ENCODE assay signal across 19 cellular contexts in the genomic region with DNA sequence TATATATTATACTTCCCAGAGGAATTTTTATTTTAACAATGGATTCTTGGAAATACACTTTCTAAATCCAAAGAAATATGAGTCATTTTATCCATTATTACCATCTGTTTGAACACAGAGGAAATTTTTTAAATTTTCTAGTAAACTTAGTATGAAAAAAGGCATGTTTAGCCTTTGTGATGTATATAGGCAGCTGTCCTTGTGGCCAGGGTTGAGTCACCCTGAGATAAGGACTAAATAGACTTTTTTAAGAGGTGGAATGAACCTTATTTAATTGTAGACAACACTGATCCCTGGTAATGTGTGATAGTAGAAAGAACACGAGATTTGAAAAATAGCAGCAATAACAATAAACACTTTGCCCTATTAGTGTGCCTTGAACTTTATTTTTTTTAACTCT.
A peak's percentile ranks its signal among the peaks of the same experiment; 100 is the strongest.
DNase-seq lines count a peak whose midpoint lies in the region; ATAC-seq and TF ChIP-seq lines count a peak whose summit lies in the region.
"Had no signal": no experiment of that assay in that cellular context is flagged by ENCODE, and none has a peak within 500 bp of the region (broad histone marks: within the 10 kb centered on the region; RNA-seq: fewer than 3 reads in every experiment).

No MANE protein-coding gene starts in this region.

- no peak overlapping the region for H3K4me3 Mint-ChIP-seq in WTC11
- H3K4me3 Mint-ChIP-seq: B cell; CD4-positive, CD25-positive, alpha-beta regulatory T cell had no signal

- POLR2A ChIA-PET in WTC11 (lab: Charles Lee) = no interaction called here

- H2AFZ ChIP-seq in fibroblast of lung (ENCODE audit: low read length) = no peak overlapping the region
- H2AFZ ChIP-seq in smooth muscle cell (ENCODE audit: low read depth) = no peak overlapping the region

- TF ChIP-seq CTCF in WTC11 (IDR thresholded peaks at IDR 0.05) (no peak), fibroblast of lung (conservative IDR thresholded peaks at IDR 0.05 in 1 of 2, IDR thresholded peaks at IDR 0.05 in 1 of 2; ENCODE audit: low read depth in 1 of 2, low read length in 2 of 2) (no peak), smooth muscle cell (IDR thresholded peaks at IDR 0.05; ENCODE audit: borderline replicate concordance, insufficient read depth, poor library complexity, severe bottlenecking) (no peak)

- H3K9ac ChIP-seq in fibroblast of lung (ENCODE audit: insufficient read depth, low read length) (no peak overlapping the region), smooth muscle cell (ENCODE audit: low read depth) (no peak overlapping the region)

- H3K36me3 ChIP-seq in fibroblast of lung (ENCODE audit: control insufficient read depth, insufficient read depth, low read length) (no peaks in the 10 kb centered on the region), smooth muscle cell (ENCODE audit: low read depth) (no peaks in the 10 kb centered on the region)

- H4K20me1 ChIP-seq in fibroblast of lung (ENCODE audit: control insufficient read depth, extremely low read depth, insufficient read depth, low read length) (no peaks in the 10 kb centered on the region), smooth muscle cell (ENCODE audit: low read depth) (no peaks in the 10 kb centered on the region)

- no peaks in the 10 kb centered on the region for H3K79me2 ChIP-seq in fibroblast of lung (ENCODE audit: control insufficient read depth, insufficient read depth, low read length)
- H3K79me2 ChIP-seq in smooth muscle cell (ENCODE audit: low read depth) = no peaks in the 10 kb centered on the region

- peak overlapping the region; percentile 60; the same call in 1 of the 2 replicates for H3K27ac Mint-ChIP-seq in WTC11
- H3K27ac Mint-ChIP-seq: B cell; CD4-positive, CD25-positive, alpha-beta regulatory T cell had no signal

- peaks cover 28% of the 10 kb centered on the region for H3K4me1 Mint-ChIP-seq in WTC11
- H3K4me1 Mint-ChIP-seq: B cell; CD4-positive, CD25-positive, alpha-beta regulatory T cell had no signal

- H3K27me3 Mint-ChIP-seq in WTC11 (ENCODE audit: low read depth) = no peaks in the 10 kb centered on the region
- H3K27me3 Mint-ChIP-seq: B cell; CD4-positive, CD25-positive, alpha-beta regulatory T cell had no signal

- H3K4me3 ChIP-seq in fibroblast of lung (replicated peaks in 1 of 4; ENCODE audit: control extremely low read depth in 1 of 4, insufficient read depth in 1 of 4, low read depth in 3 of 4, low read length in 4 of 4) = no peak overlapping the region
- H3K4me3 ChIP-seq in smooth muscle cell = no peak overlapping the region
- H3K4me3 ChIP-seq: K562 had no signal

- H3K4me2 ChIP-seq in fibroblast of lung (ENCODE audit: extremely low read depth, insufficient read depth, low read length) (no peak overlapping the region), smooth muscle cell (no peak overlapping the region)

- 10% methylated on average over 1 of the region's 1 CpG for WGBS in smooth muscle cell (ENCODE audit: low lambda C conversion rate)

- ATAC-seq in WTC11 (no peak), HG03460 (IDR thresholded peaks at IDR 0.05; ENCODE audit: unreplicated experiment) (no peak)
- ATAC-seq: K562 had no signal

- peaks cover 4% of the 10 kb centered on the region; the same call in 1 of the 2 replicates for H3K9me3 Mint-ChIP-seq in WTC11

- DNase-seq in HCEC 1CT (peak; percentile 18), WTC11 (ENCODE audit: low spot score) (no peak), fibroblast of lung (ENCODE audit: low read depth in 2 of 2) (peak; percentile 23 to 53), smooth muscle cell (lab: John Stamatoyannopoulos, UW; ENCODE audit: unreplicated experiment) (no peak), NCI-H345 treated with DMSO at 0.1 percent for 48 hours (lab: John Stamatoyannopoulos, UW; ENCODE audit: unreplicated experiment) (no peak)
- no peak for DNase-seq in central memory CD4-positive, alpha-beta T cell
- DNase-seq: Caco-2; CD4-positive, CD25-positive, alpha-beta regulatory T cell; DMS153; GOT3; MV-4-11; NCI-H1417; NCI-H187 treated with DMSO at 0.1 percent for 48 hours; NCI-H446 treated with DMSO at 0.1 percent for 48 hours; NCI-H82; SW 1271 had no signal

- no peak overlapping the region for H3K27ac ChIP-seq in fibroblast of lung (ENCODE audit: insufficient read depth, low read length)
- H3K27ac ChIP-seq in smooth muscle cell (ENCODE audit: low read depth) = peak overlapping the region; percentile 20

- peaks cover 3% of the 10 kb centered on the region; the same call in 1 of the 2 replicates for H3K36me3 Mint-ChIP-seq in WTC11
- H3K36me3 Mint-ChIP-seq: CD4-positive, CD25-positive, alpha-beta regulatory T cell had no signal

- CTCF ChIA-PET in WTC11 (lab: Charles Lee) = no interaction called here

- no peaks in the 10 kb centered on the region for H3K9me3 ChIP-seq in fibroblast of lung (ENCODE audit: control insufficient read depth, insufficient read depth, low read depth, low read length)
- H3K9me3 ChIP-seq in smooth muscle cell (replicated peaks; ENCODE audit: low read depth) = no peaks in the 10 kb centered on the region
- H3K9me3 ChIP-seq: Caco-2 had no signal

- H3K27me3 ChIP-seq in fibroblast of lung (ENCODE audit: control insufficient read depth, insufficient read depth, low read length) = no peaks in the 10 kb centered on the region
- H3K27me3 ChIP-seq in smooth muscle cell (ENCODE audit: low read depth) = no peaks in the 10 kb centered on the region

- H3F3A ChIP-seq in smooth muscle cell (ENCODE audit: low read depth) = no peaks in the 10 kb centered on the region

- H3K4me1 ChIP-seq in fibroblast of lung (ENCODE audit: control insufficient read depth, extremely low read depth, insufficient read depth, low read length) (no peaks in the 10 kb centered on the region), smooth muscle cell (ENCODE audit: low read depth) (peaks cover 13% of the 10 kb centered on the region)

TF ChIP-seq in WTC11, 78 proteins besides CTCF, POLR2A, EP300 and RAD21 (continues in another document):
- TF ChIP-seq, protein P1, sequence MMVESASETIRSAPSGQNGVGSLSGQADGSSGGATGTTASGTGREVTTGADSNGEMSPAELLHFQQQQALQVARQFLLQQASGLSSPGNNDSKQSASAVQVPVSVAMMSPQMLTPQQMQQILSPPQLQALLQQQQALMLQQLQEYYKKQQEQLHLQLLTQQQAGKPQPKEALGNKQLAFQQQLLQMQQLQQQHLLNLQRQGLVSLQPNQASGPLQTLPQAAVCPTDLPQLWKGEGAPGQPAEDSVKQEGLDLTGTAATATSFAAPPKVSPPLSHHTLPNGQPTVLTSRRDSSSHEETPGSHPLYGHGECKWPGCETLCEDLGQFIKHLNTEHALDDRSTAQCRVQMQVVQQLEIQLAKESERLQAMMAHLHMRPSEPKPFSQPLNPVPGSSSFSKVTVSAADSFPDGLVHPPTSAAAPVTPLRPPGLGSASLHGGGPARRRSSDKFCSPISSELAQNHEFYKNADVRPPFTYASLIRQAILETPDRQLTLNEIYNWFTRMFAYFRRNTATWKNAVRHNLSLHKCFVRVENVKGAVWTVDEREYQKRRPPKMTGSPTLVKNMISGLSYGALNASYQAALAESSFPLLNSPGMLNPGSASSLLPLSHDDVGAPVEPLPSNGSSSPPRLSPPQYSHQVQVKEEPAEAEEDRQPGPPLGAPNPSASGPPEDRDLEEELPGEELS (CRISPR knock-in tag; IDR thresholded peaks at IDR 0.05) = no peak
- no peak for TF ChIP-seq JAZF1 (CRISPR knock-in tag; IDR thresholded peaks at IDR 0.05)
- TF ChIP-seq CREM (CRISPR knock-in tag; IDR thresholded peaks at IDR 0.05) = no peak
- TF ChIP-seq, protein P2, sequence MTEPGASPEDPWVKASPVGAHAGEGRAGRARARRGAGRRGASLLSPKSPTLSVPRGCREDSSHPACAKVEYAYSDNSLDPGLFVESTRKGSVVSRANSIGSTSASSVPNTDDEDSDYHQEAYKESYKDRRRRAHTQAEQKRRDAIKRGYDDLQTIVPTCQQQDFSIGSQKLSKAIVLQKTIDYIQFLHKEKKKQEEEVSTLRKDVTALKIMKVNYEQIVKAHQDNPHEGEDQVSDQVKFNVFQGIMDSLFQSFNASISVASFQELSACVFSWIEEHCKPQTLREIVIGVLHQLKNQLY (CRISPR knock-in tag; IDR thresholded peaks at IDR 0.05) = no peak
- no peak for TF ChIP-seq ZNF232 (CRISPR knock-in tag; IDR thresholded peaks at IDR 0.05)
- no peak for TF ChIP-seq GTF2I (CRISPR knock-in tag; conservative IDR thresholded peaks at IDR 0.05)
- TF ChIP-seq, protein P3, sequence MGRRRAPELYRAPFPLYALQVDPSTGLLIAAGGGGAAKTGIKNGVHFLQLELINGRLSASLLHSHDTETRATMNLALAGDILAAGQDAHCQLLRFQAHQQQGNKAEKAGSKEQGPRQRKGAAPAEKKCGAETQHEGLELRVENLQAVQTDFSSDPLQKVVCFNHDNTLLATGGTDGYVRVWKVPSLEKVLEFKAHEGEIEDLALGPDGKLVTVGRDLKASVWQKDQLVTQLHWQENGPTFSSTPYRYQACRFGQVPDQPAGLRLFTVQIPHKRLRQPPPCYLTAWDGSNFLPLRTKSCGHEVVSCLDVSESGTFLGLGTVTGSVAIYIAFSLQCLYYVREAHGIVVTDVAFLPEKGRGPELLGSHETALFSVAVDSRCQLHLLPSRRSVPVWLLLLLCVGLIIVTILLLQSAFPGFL (CRISPR knock-in tag; IDR thresholded peaks at IDR 0.05; ENCODE audit: borderline replicate concordance) = no peak
- TF ChIP-seq MXD4 (CRISPR knock-in tag; IDR thresholded peaks at IDR 0.05; ENCODE audit: borderline replicate concordance) = no peak
- TF ChIP-seq, protein P4, sequence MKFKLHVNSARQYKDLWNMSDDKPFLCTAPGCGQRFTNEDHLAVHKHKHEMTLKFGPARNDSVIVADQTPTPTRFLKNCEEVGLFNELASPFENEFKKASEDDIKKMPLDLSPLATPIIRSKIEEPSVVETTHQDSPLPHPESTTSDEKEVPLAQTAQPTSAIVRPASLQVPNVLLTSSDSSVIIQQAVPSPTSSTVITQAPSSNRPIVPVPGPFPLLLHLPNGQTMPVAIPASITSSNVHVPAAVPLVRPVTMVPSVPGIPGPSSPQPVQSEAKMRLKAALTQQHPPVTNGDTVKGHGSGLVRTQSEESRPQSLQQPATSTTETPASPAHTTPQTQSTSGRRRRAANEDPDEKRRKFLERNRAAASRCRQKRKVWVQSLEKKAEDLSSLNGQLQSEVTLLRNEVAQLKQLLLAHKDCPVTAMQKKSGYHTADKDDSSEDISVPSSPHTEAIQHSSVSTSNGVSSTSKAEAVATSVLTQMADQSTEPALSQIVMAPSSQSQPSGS (CRISPR knock-in tag; IDR thresholded peaks at IDR 0.05; ENCODE audit: borderline replicate concordance, low read depth) = no peak

Comparison
In these comparisons a context has a peak if more than half of its experiments do, and no peak if none do; other contexts are left out.
1. DNase-seq: peak in HCEC 1CT (single experiment) and fibroblast of lung (2 of 2); none in WTC11 (single experiment), smooth muscle cell (single experiment), central memory CD4-positive, alpha-beta T cell (single experiment) and NCI-H345 treated with DMSO at 0.1 percent for 48 hours (single experiment).